17 cellular contexts compared by ENCODE assay signal in genomic region chr19:34988119-34988518, GRCh38. TPM values are rescaled to one million over a fixed set of nuclear protein-coding genes. Genes with fewer than 3 reads are reported as not detected.
A peak's percentile ranks its signal among the peaks of the same experiment; 100 is the strongest.
DNase-seq lines count a peak whose midpoint lies in the region; ATAC-seq, FAIRE-seq and TF ChIP-seq lines count a peak whose summit lies in the region.
"Had no signal": no experiment of that assay in that cellular context is flagged by ENCODE, and none has a peak within 500 bp of the region (broad histone marks: within the 10 kb centered on the region; RNA-seq: fewer than 3 reads in every experiment).

No MANE protein-coding gene starts in this region.

- CTCF ChIA-PET in GM12878 (lab: Yijun Ruan, JAX): interaction anchor here (1.2 to 4.6 kb wide), 3 partner anchors 16 to 79 kb away, joined by 3 to 26 read pairs (median 10); no protein-coding TSS in a partner anchor

- peaks cover 75% of the 10 kb centered on the region for H3K4me1 Mint-ChIP-seq in activated T-cell treated with anti-CD3 and anti-CD28 coated beads, Interleukin-2, amount 50 U/mL, for 72 hours (ENCODE audit: low read depth)

- no peak for TF ChIP-seq POLR2A in GM12878 (IDR thresholded peaks at IDR 0.05; ENCODE audit: low read depth, low read length)

- H3K9me3 Mint-ChIP-seq in activated T-cell treated with anti-CD3 and anti-CD28 coated beads, Interleukin-2, amount 50 U/mL, for 72 hours: peaks cover 2 to 3% of the 10 kb centered on the region in 2 donors
- H3K9me3 Mint-ChIP-seq: CD4-positive, alpha-beta T cell had no signal

- no peak overlapping the region for H3K4me2 ChIP-seq in GM12878 (ENCODE audit: control insufficient read depth, insufficient read depth)
- H3K4me2 ChIP-seq: GM23338 had no signal

- H3K9me3 ChIP-seq in GM12878 (replicated peaks; ENCODE audit: control insufficient read depth, insufficient read depth, low read length): no peaks in the 10 kb centered on the region
- no peaks in the 10 kb centered on the region for H3K9me3 ChIP-seq in pancreas

- TF ChIP-seq EP300 in GM12878 (IDR thresholded peaks at IDR 0.05; ENCODE audit: borderline replicate concordance in 1 of 2, control insufficient read depth in 1 of 2, low read depth in 2 of 2, low read length in 2 of 2): no peak

- SMC1A ChIA-PET in GM12878 (lab: Charles Lee; ENCODE audit: uncharacterized antibody, unreplicated experiment): interaction anchor here (1.1 to 2.6 kb wide), 5 partner anchors 9 to 24 kb away, joined by 3 to 17 read pairs (median 5); no protein-coding TSS in a partner anchor

- H3K4me1 ChIP-seq in GM12878 (ENCODE audit: control insufficient read depth, insufficient read depth, low read length) (peaks cover 4% of the 10 kb centered on the region; the same call in 1 of the 2 replicates), pancreas (peaks cover 0 to 13% (median 7%) of the 10 kb centered on the region in 3 donors)

- no peaks in the 10 kb centered on the region for H4K20me1 ChIP-seq in GM12878 (ENCODE audit: control insufficient read depth, insufficient read depth)

- no TSS peak for BruUV-seq in GM12878 (replicated peaks; lab: Mats Ljungman, UMichigan)

- DNase-seq in activated T-cell treated with anti-CD3 and anti-CD28 coated beads, Interleukin-2, amount 50 U/mL, for 72 hours: no peak
- no peak for DNase-seq in activated T-cell treated with anti-CD3 and anti-CD28 coated beads for 4 hours
- DNase-seq in GM12878 (ENCODE audit: low read depth, low spot score): no peak
- peak in 3 of 6 donors; percentile 5 to 27 (median 10) for DNase-seq in pancreas
- no peak for DNase-seq in islet precursor cell
- DNase-seq in NCI-H2029 treated with DMSO at 0.1 percent for 48 hours (lab: John Stamatoyannopoulos, UW): no peak
- DNase-seq in NCI-H1092 treated with DMSO at 0.1 percent for 48 hours (lab: John Stamatoyannopoulos, UW): no peak
- DNase-seq: C1 segment of cervical spinal cord; Calu3; CD4-positive, alpha-beta T cell; DMS 273 treated with DMSO at 0.1 percent for 48 hours; H7 had no signal

- no peak overlapping the region for H2AFZ ChIP-seq in GM12878 (ENCODE audit: control insufficient read depth, low read depth, low read length)
- H2AFZ ChIP-seq: GM23338 had no signal

- RAD21 ChIA-PET in GM12878 (lab: Charles Lee; ENCODE audit: unreplicated experiment): interaction anchor here (0.7 to 3.4 kb wide), 3 partner anchors 12 to 25 kb away, joined by 5 to 33 read pairs (median 13); partner anchors contain the start of gene GRAMD1A

- H3K27ac ChIP-seq in GM12878 (ENCODE audit: control insufficient read depth, insufficient read depth): peak overlapping the region; percentile 28; the same call in 1 of the 2 replicates
- no peak overlapping the region for H3K27ac ChIP-seq in pancreas

- no peaks in the 10 kb centered on the region for H3K27me3 Mint-ChIP-seq in activated T-cell treated with anti-CD3 and anti-CD28 coated beads, Interleukin-2, amount 50 U/mL, for 72 hours (ENCODE audit: low read depth)
- H3K27me3 Mint-ChIP-seq: CD4-positive, alpha-beta T cell had no signal

- WGBS in GM12878 (ENCODE audit: insufficient coverage, insufficient replicate concordance, low lambda C conversion rate, missing lambda C conversion rate): 90% methylated on average over 1 of the region's 1 CpG
- 97 to 100% methylated on average over 1 of the region's 1 CpG for WGBS in pancreas, 2 donors

- FAIRE-seq in GM12878 (lab: Jason Lieb, UNC) (no peak), pancreas (lab: Jason Lieb, UNC) (no peak)
- FAIRE-seq: A204.1, GM12891 had no signal

- POLR2A ChIA-PET in GM12878 (lab: Charles Lee): interaction anchor here (0.6 to 3.1 kb wide), 4 partner anchors 12 to 340 kb away, joined by 4 to 38 read pairs (median 6); partner anchors contain the start of gene GRAMD1A

- TF ChIP-seq RAD21 in GM12878 (IDR thresholded peaks at IDR 0.05; ENCODE audit: insufficient read depth, low read depth, low read length): no peak

- no peaks in the 10 kb centered on the region for H3K79me2 ChIP-seq in GM12878 (ENCODE audit: control insufficient read depth, insufficient read depth, low read length)

- intact Hi-C loops in GM12878 (cut with micrococcal nuclease; ENCODE audit: unreplicated experiment) (no loop called here), pancreas (cut with DNase I) (no loop called here)

- H3K9ac ChIP-seq in GM12878 (ENCODE audit: control insufficient read depth, insufficient read depth, low read length): no peak overlapping the region

- H3K36me3 ChIP-seq in GM12878 (ENCODE audit: control insufficient read depth in 2 of 2, insufficient read depth in 2 of 2, low read length in 1 of 2) (no peaks in the 10 kb centered on the region), pancreas (no peaks in the 10 kb centered on the region)

- in situ Hi-C loops in GM12878 (cut with MboI): no loop called here

- peak overlapping the region; percentile 40 to 79 for H3K4me3 Mint-ChIP-seq in activated T-cell treated with anti-CD3 and anti-CD28 coated beads, Interleukin-2, amount 50 U/mL, for 72 hours
- H3K4me3 Mint-ChIP-seq: B cell; CD4-positive, alpha-beta T cell; GM23338 had no signal

- H3K27ac Mint-ChIP-seq in activated T-cell treated with anti-CD3 and anti-CD28 coated beads, Interleukin-2, amount 50 U/mL, for 72 hours: peak overlapping the region; percentile 97
- H3K27ac Mint-ChIP-seq: B cell; CD4-positive, alpha-beta T cell; GM23338 had no signal

- H3K36me3 Mint-ChIP-seq in activated T-cell treated with anti-CD3 and anti-CD28 coated beads, Interleukin-2, amount 50 U/mL, for 72 hours (ENCODE audit: insufficient read depth in 2 of 2): peaks cover 3 to 20% of the 10 kb centered on the region in 2 donors

- TF ChIP-seq CTCF in GM12878 (IDR thresholded peaks at IDR 0.05 in 2 of 3, conservative IDR thresholded peaks at IDR 0.05 in 1 of 3; ENCODE audit: control insufficient read depth in 2 of 3, extremely low read depth in 1 of 3, insufficient read depth in 1 of 3, low read depth in 3 of 3, low read length in 3 of 3) (no peak), pancreas (IDR thresholded peaks at IDR 0.05) (no peak)

- no peak for ATAC-seq in activated T-cell treated with anti-CD3 and anti-CD28 coated beads, Interleukin-2, amount 50 U/mL, for 72 hours (replicated peaks in 1 of 2)
- ATAC-seq in GM12878: no peak
- peak in 3 of 4 donors; percentile 45 to 77 (median 68) for ATAC-seq in pancreas
- ATAC-seq: GM23338 had no signal

- no peaks in the 10 kb centered on the region for H3K27me3 ChIP-seq in GM12878 (replicated peaks in 1 of 2; ENCODE audit: control insufficient read depth in 2 of 2, insufficient read depth in 2 of 2, low read length in 1 of 2)
- no peaks in the 10 kb centered on the region for H3K27me3 ChIP-seq in pancreas

- H3K4me3 ChIP-seq in GM12878 (no peak overlapping the region), pancreas (no peak overlapping the region)
- H3K4me3 ChIP-seq: GM23338 had no signal

RNA-seq across cellular contexts. Expression of gene GRAMD1A, which starts 12.0 kb away (rescaled TPM):
- total RNA-seq in activated T-cell treated with anti-CD3 and anti-CD28 coated beads, Interleukin-2, amount 50 U/mL, for 72 hours: 100 to 1,000 TPM; 233 to 236 TPM
- 208 and 225 TPM in 2 replicates for total RNA-seq in GM12878 (2013; cell fraction: nucleolus; rRNA removed)
- total RNA-seq in GM12878 (2014; rRNA removed) (36.1 and 41.9 TPM in 2 replicates), GM12878 (2014; rRNA removed; fragmentation: Illumina TruSeq; extraction: Trizol) (14.8 and 16.9 TPM in 2 replicates), GM12878 (2021) (69.1 and 71.0 TPM in 2 replicates), pancreas (10 to 100 TPM; 47.3 to 97.2 (median 87.4) TPM)
- 20.0 TPM for polyA plus RNA-seq in GM12878 (2011; ENCODE audit: low read depth)
- polyA plus RNA-seq in GM12878 (2011; rRNA removed) (32.2 and 60.8 TPM in 2 replicates), GM12878 (2014; fragmentation: Illumina TruSeq; extraction: Trizol) (21.9 and 32.7 TPM in 2 replicates), GM12878 (2014; fragmentation: Nextera tagmentation; extraction: Ambion mirVana) (1 to 10 TPM in 1 of 2 experiments, under 1 TPM in 1; 0.79 to 2.0 TPM), GM12878 (2014; rRNA removed) (73.6 and 79.8 TPM in 2 replicates), GM12878 (2016; fragmentation: Nextera tagmentation; extraction: Ambion mirVana) (10 to 100 TPM; 22.1 to 37.9 TPM), pancreas (100 to 1,000 TPM in 1 of 2 donors, 10 to 100 TPM in 1; 49.7 to 137 TPM)
- 67.4 and 69.1 TPM in 2 replicates for polyA plus RNA-seq in GM12878 (2011; cell fraction: cytosol; rRNA removed)
- polyA plus RNA-seq in GM12878 (2011; cell fraction: nucleus; rRNA removed): 169 and 199 TPM in 2 replicates
- polyA plus RNA-seq in GM12878 (2012): 48.1 and 61.6 TPM in 2 replicates
- polyA minus RNA-seq in GM12878 (2011; rRNA and poly(A)+ RNA removed): 47.9 and 85.8 TPM in 2 replicates
- 31.1 and 31.4 TPM in 2 replicates for polyA minus RNA-seq in GM12878 (2011; cell fraction: cytosol; rRNA and poly(A)+ RNA removed)
- 29.5 and 41.4 TPM in 2 replicates for polyA minus RNA-seq in GM12878 (2011; cell fraction: nucleus; rRNA and poly(A)+ RNA removed)

RNA-seq across cellular contexts. Expression of gene ZNF792, which starts 24.1 kb away (rescaled TPM):
- 1 to 10 TPM; 8.3 to 9.1 TPM for total RNA-seq in activated T-cell treated with anti-CD3 and anti-CD28 coated beads, Interleukin-2, amount 50 U/mL, for 72 hours
- total RNA-seq in GM12878 (2013; cell fraction: nucleolus; rRNA removed): 26.2 and 26.7 TPM in 2 replicates
- total RNA-seq in GM12878 (2014; rRNA removed) (2.3 and 2.8 TPM in 2 replicates), GM12878 (2014; rRNA removed; fragmentation: Illumina TruSeq; extraction: Trizol) (2.2 and 2.6 TPM in 2 replicates), GM12878 (2021) (2.0 and 2.2 TPM in 2 replicates), pancreas (1 to 10 TPM; 1.5 to 6.4 (median 2.6) TPM)
- 2.1 TPM for polyA plus RNA-seq in GM12878 (2011; ENCODE audit: low read depth)
- polyA plus RNA-seq in GM12878 (2011; rRNA removed) (4.8 and 5.3 TPM in 2 replicates), GM12878 (2014; fragmentation: Illumina TruSeq; extraction: Trizol) (1.2 and 1.3 TPM in 2 replicates), GM12878 (2014; fragmentation: Nextera tagmentation; extraction: Ambion mirVana) (under 1 TPM; 0.53 to 0.63 TPM), GM12878 (2014; rRNA removed) (0.97 and 1.0 TPM in 2 replicates), GM12878 (2016; fragmentation: Nextera tagmentation; extraction: Ambion mirVana) (1 to 10 TPM in 1 of 2 experiments, under 1 TPM in 1; 0.87 to 1.3 TPM), pancreas (1 to 10 TPM; 1.0 to 1.6 TPM)
- polyA plus RNA-seq in GM12878 (2011; cell fraction: cytosol; rRNA removed): 3.6 TPM in 2 replicates
- polyA plus RNA-seq in GM12878 (2011; cell fraction: nucleus; rRNA removed): 4.4 and 6.2 TPM in 2 replicates
- polyA plus RNA-seq in GM12878 (2012): 2.0 and 2.4 TPM in 2 replicates
- polyA minus RNA-seq in GM12878 (2011; rRNA and poly(A)+ RNA removed): 18.5 and 19.5 TPM in 2 replicates
- polyA minus RNA-seq in GM12878 (2011; cell fraction: cytosol; rRNA and poly(A)+ RNA removed): 3.1 and 3.7 TPM in 2 replicates
- polyA minus RNA-seq in GM12878 (2011; cell fraction: nucleus; rRNA and poly(A)+ RNA removed): 18.0 and 19.1 TPM in 2 replicates

RNA-seq across cellular contexts. Expression of gene SCN1B, which starts 42.2 kb away (rescaled TPM):
- 1 to 10 TPM; 2.7 to 4.7 TPM for total RNA-seq in activated T-cell treated with anti-CD3 and anti-CD28 coated beads, Interleukin-2, amount 50 U/mL, for 72 hours
- 0.50 and 0.73 TPM in 2 replicates for total RNA-seq in GM12878 (2013; cell fraction: nucleolus; rRNA removed)
- total RNA-seq in GM12878 (2014; rRNA removed): 0.06 and 0.16 TPM in 2 replicates
- 0.04 TPM in 1 of 2 replicates, not detected in the other for total RNA-seq in GM12878 (2014; rRNA removed; fragmentation: Illumina TruSeq; extraction: Trizol)
- total RNA-seq in GM12878 (2021): 0.27 and 0.33 TPM in 2 replicates
- 0.07 TPM for polyA plus RNA-seq in GM12878 (2011; ENCODE audit: low read depth)
- 0.04 and 0.11 TPM in 2 replicates for polyA plus RNA-seq in GM12878 (2011; rRNA removed)
- polyA plus RNA-seq in GM12878 (2011; cell fraction: cytosol; rRNA removed): 0.09 and 0.15 TPM in 2 replicates
- polyA plus RNA-seq in GM12878 (2011; cell fraction: nucleus; rRNA removed): 0.79 and 0.83 TPM in 2 replicates
- 0.15 and 0.16 TPM in 2 replicates for polyA plus RNA-seq in GM12878 (2012)
- 0.13 and 0.62 TPM in 2 replicates for polyA plus RNA-seq in GM12878 (2014; fragmentation: Illumina TruSeq; extraction: Trizol)
- not detected for polyA plus RNA-seq in GM12878 (2014; fragmentation: Nextera tagmentation; extraction: Ambion mirVana)
- 0.34 and 0.54 TPM in 2 replicates for polyA plus RNA-seq in GM12878 (2014; rRNA removed)
- under 1 TPM in 1 of 2 experiments, not detected in 1; 0.08 TPM for polyA plus RNA-seq in GM12878 (2016; fragmentation: Nextera tagmentation; extraction: Ambion mirVana)
- polyA minus RNA-seq in GM12878 (2011; rRNA and poly(A)+ RNA removed): 0.07 and 0.26 TPM in 2 replicates
- polyA minus RNA-seq in GM12878 (2011; cell fraction: cytosol; rRNA and poly(A)+ RNA removed): not detected in 2 replicates
- polyA minus RNA-seq in GM12878 (2011; cell fraction: nucleus; rRNA and poly(A)+ RNA removed): 0.12 and 0.29 TPM in 2 replicates
- total RNA-seq in pancreas: 10 to 100 TPM in 1 of 6 donors, 1 to 10 TPM in 5; 2.9 to 11.0 (median 4.4) TPM
- 10 to 100 TPM; 14.0 to 15.1 TPM for polyA plus RNA-seq in pancreas

RNA-seq across cellular contexts. Expression of gene HPN, which starts 53.4 kb away (rescaled TPM):
- total RNA-seq in activated T-cell treated with anti-CD3 and anti-CD28 coated beads, Interleukin-2, amount 50 U/mL, for 72 hours: under 1 TPM; 0.19 to 0.30 TPM
- total RNA-seq in GM12878 (2013; cell fraction: nucleolus; rRNA removed): not detected in 2 replicates
- not detected in 2 replicates for total RNA-seq in GM12878 (2014; rRNA removed)
- not detected in 2 replicates for total RNA-seq in GM12878 (2014; rRNA removed; fragmentation: Illumina TruSeq; extraction: Trizol)
- total RNA-seq in GM12878 (2021): 0.13 and 0.21 TPM in 2 replicates
- not detected for polyA plus RNA-seq in GM12878 (2011; ENCODE audit: low read depth)
- polyA plus RNA-seq in GM12878 (2011; rRNA removed): not detected in 2 replicates
- polyA plus RNA-seq in GM12878 (2011; cell fraction: cytosol; rRNA removed): not detected in 2 replicates
- polyA plus RNA-seq in GM12878 (2011; cell fraction: nucleus; rRNA removed): 0.12 TPM in 1 of 2 replicates, not detected in the other
- polyA plus RNA-seq in GM12878 (2012): not detected in 2 replicates
- polyA plus RNA-seq in GM12878 (2014; fragmentation: Illumina TruSeq; extraction: Trizol): not detected in 2 replicates
- polyA plus RNA-seq in GM12878 (2014; fragmentation: Nextera tagmentation; extraction: Ambion mirVana): not detected
- polyA plus RNA-seq in GM12878 (2014; rRNA removed): 0.16 TPM in 1 of 2 replicates, not detected in the other
- under 1 TPM in 1 of 2 experiments, not detected in 1; 0.35 TPM for polyA plus RNA-seq in GM12878 (2016; fragmentation: Nextera tagmentation; extraction: Ambion mirVana)
- not detected in 2 replicates for polyA minus RNA-seq in GM12878 (2011; rRNA and poly(A)+ RNA removed)
- not detected in 2 replicates for polyA minus RNA-seq in GM12878 (2011; cell fraction: cytosol; rRNA and poly(A)+ RNA removed)
- not detected in 2 replicates for polyA minus RNA-seq in GM12878 (2011; cell fraction: nucleus; rRNA and poly(A)+ RNA removed)
- total RNA-seq in pancreas: 100 to 1,000 TPM in 4 of 6 donors, 10 to 100 TPM in 2; 93.0 to 146 (median 118) TPM
- 100 to 1,000 TPM; 208 to 238 TPM for polyA plus RNA-seq in pancreas
- total RNA-seq: B cell; CD4-positive, alpha-beta T cell; Daoy had no signal

Comparison
In these comparisons a context has a peak if more than half of its experiments do, and no peak if none do; other contexts are left out.
1. ATAC-seq: peak in pancreas (3 of 4); none in activated T-cell treated with anti-CD3 and anti-CD28 coated beads, Interleukin-2, amount 50 U/mL, for 72 hours (0 of 2) and GM12878 (single experiment).